1 cellular context compared by ENCODE assay signal in genomic region chr11:129828301-129828836, GRCh38.
TF ChIP-seq lines count a peak whose summit lies in the region.

No MANE protein-coding gene starts in this region.

TF ChIP-seq in HepG2, 621 proteins besides CTCF, POLR2A, EP300 and RAD21 (continued from another document and continues in another):
- peak; percentile 65; the same call in 1 of the 2 replicates for TF ChIP-seq ZNF710 (CRISPR knock-in tag; IDR thresholded peaks at IDR 0.05; ENCODE audit: borderline replicate concordance)
- TF ChIP-seq MZF1 (CRISPR knock-in tag; IDR thresholded peaks at IDR 0.05; ENCODE audit: borderline replicate concordance), result no peak
- TF ChIP-seq NR2F2 (IDR thresholded peaks at IDR 0.05; ENCODE audit: borderline replicate concordance, low read depth), result peak; percentile 83
- TF ChIP-seq ZKSCAN5 (CRISPR knock-in tag; IDR thresholded peaks at IDR 0.05), result no peak
- no peak for TF ChIP-seq SOX6 (IDR thresholded peaks at IDR 0.05)
- peak; percentile 89 for TF ChIP-seq SOX6 (CRISPR knock-in tag; IDR thresholded peaks at IDR 0.05)
- no peak for TF ChIP-seq CEBPB (IDR thresholded peaks at IDR 0.05; ENCODE audit: borderline replicate concordance, low read depth, low read length)
- TF ChIP-seq CBX1 (IDR thresholded peaks at IDR 0.05; ENCODE audit: low read depth), result no peak
- no peak for TF ChIP-seq MAFG (CRISPR knock-in tag; IDR thresholded peaks at IDR 0.05)
- TF ChIP-seq ZNF530 (CRISPR knock-in tag; IDR thresholded peaks at IDR 0.05; ENCODE audit: low read depth), result no peak
- no peak for TF ChIP-seq ZNF383 (CRISPR knock-in tag; IDR thresholded peaks at IDR 0.05; ENCODE audit: borderline replicate concordance)
- peak; percentile 90; the same call in 1 of the 2 replicates for TF ChIP-seq AHDC1 (CRISPR knock-in tag; IDR thresholded peaks at IDR 0.05; ENCODE audit: borderline replicate concordance)
- TF ChIP-seq HDAC6 (IDR thresholded peaks at IDR 0.05; ENCODE audit: low read depth, low read length), result no peak
- TF ChIP-seq JARID2 (CRISPR knock-in tag; IDR thresholded peaks at IDR 0.05; ENCODE audit: insufficient replicate concordance), result no peak
- TF ChIP-seq HNRNPK (IDR thresholded peaks at IDR 0.05; ENCODE audit: low read depth, low read length, poor library complexity, severe bottlenecking), result no peak
- TF ChIP-seq ATF2 (CRISPR knock-in tag; IDR thresholded peaks at IDR 0.05), result peak; percentile 31; the same call in 1 of the 2 replicates
- TF ChIP-seq USF2 (IDR thresholded peaks at IDR 0.05; ENCODE audit: low read depth, low read length), result no peak
- no peak for TF ChIP-seq USF2 (CRISPR knock-in tag; IDR thresholded peaks at IDR 0.05; ENCODE audit: borderline replicate concordance)
- TF ChIP-seq ZNF496 (CRISPR knock-in tag; IDR thresholded peaks at IDR 0.05; ENCODE audit: insufficient replicate concordance), result no peak
- no peak for TF ChIP-seq PLSCR1 (CRISPR knock-in tag; IDR thresholded peaks at IDR 0.05; ENCODE audit: borderline replicate concordance)
- TF ChIP-seq ZSCAN9 (CRISPR knock-in tag; IDR thresholded peaks at IDR 0.05; ENCODE audit: borderline replicate concordance), result peak; percentile 76; the same call in 1 of the 2 replicates
- TF ChIP-seq ZMYM3 (CRISPR knock-in tag; IDR thresholded peaks at IDR 0.05), result peak; percentile 47; the same call in 1 of the 2 replicates
- no peak for TF ChIP-seq TMF1 (CRISPR knock-in tag; IDR thresholded peaks at IDR 0.05; ENCODE audit: low read depth)
- TF ChIP-seq NFIB (CRISPR knock-in tag; IDR thresholded peaks at IDR 0.05; ENCODE audit: borderline replicate concordance), result no peak
- TF ChIP-seq ZNF33A (CRISPR knock-in tag; IDR thresholded peaks at IDR 0.05; ENCODE audit: borderline replicate concordance), result no peak
- no peak for TF ChIP-seq GABPA (IDR thresholded peaks at IDR 0.05; ENCODE audit: low read depth, low read length)
- TF ChIP-seq GABPA (CRISPR knock-in tag; IDR thresholded peaks at IDR 0.05; ENCODE audit: low read depth), result peak; percentile 29
- TF ChIP-seq CENPBD1 (CRISPR knock-in tag; IDR thresholded peaks at IDR 0.05; ENCODE audit: borderline replicate concordance, low read depth), result no peak
- TF ChIP-seq SNAI1 (CRISPR knock-in tag; IDR thresholded peaks at IDR 0.05; ENCODE audit: borderline replicate concordance), result no peak
- peak; percentile 55; the same call in 1 of the 2 replicates for TF ChIP-seq ARID4A (CRISPR knock-in tag; IDR thresholded peaks at IDR 0.05; ENCODE audit: borderline replicate concordance)
- TF ChIP-seq ZNF235 (CRISPR knock-in tag; IDR thresholded peaks at IDR 0.05; ENCODE audit: borderline replicate concordance), result no peak
- peak; percentile 40; the same call in 1 of the 2 replicates for TF ChIP-seq CEBPG (CRISPR knock-in tag; IDR thresholded peaks at IDR 0.05)
- no peak; the same call in 1 of the 2 replicates for TF ChIP-seq ZSCAN22 (CRISPR knock-in tag; IDR thresholded peaks at IDR 0.05)
- peak; percentile 59; the same call in 1 of the 2 replicates for TF ChIP-seq MIER2 (CRISPR knock-in tag; IDR thresholded peaks at IDR 0.05)
- no peak; the same call in 1 of the 2 replicates for TF ChIP-seq ZMAT3 (CRISPR knock-in tag; conservative IDR thresholded peaks at IDR 0.05)
- no peak for TF ChIP-seq FOXP1 (IDR thresholded peaks at IDR 0.05)
- TF ChIP-seq FOXP1 (CRISPR knock-in tag; IDR thresholded peaks at IDR 0.05), result peak; percentile 72
- peak; percentile 62; the same call in 1 of the 2 replicates for TF ChIP-seq JUNB (CRISPR knock-in tag; IDR thresholded peaks at IDR 0.05; ENCODE audit: borderline replicate concordance)
- no peak for TF ChIP-seq DZIP1 (CRISPR knock-in tag; IDR thresholded peaks at IDR 0.05)
- no peak for TF ChIP-seq ZNF737 (CRISPR knock-in tag; IDR thresholded peaks at IDR 0.05; ENCODE audit: borderline replicate concordance)
- TF ChIP-seq ZZZ3 (CRISPR knock-in tag; IDR thresholded peaks at IDR 0.05; ENCODE audit: borderline replicate concordance), result no peak
- TF ChIP-seq MTA3 (CRISPR knock-in tag; IDR thresholded peaks at IDR 0.05), result no peak
- no peak for TF ChIP-seq ZNF615 (CRISPR knock-in tag; IDR thresholded peaks at IDR 0.05; ENCODE audit: borderline replicate concordance)
- TF ChIP-seq HHEX (CRISPR knock-in tag; IDR thresholded peaks at IDR 0.05), result peak; percentile 50
- no peak for TF ChIP-seq BORCS8-MEF2B (CRISPR knock-in tag; IDR thresholded peaks at IDR 0.05)
- TF ChIP-seq ZNF20 (CRISPR knock-in tag; IDR thresholded peaks at IDR 0.05), result no peak
- TF ChIP-seq IKZF4 (CRISPR knock-in tag; IDR thresholded peaks at IDR 0.05; ENCODE audit: borderline replicate concordance, low read depth, not compliant biosample characterization), result no peak
- TF ChIP-seq ZNF672 (CRISPR knock-in tag; IDR thresholded peaks at IDR 0.05), result no peak
